In the genomic region with DNA sequence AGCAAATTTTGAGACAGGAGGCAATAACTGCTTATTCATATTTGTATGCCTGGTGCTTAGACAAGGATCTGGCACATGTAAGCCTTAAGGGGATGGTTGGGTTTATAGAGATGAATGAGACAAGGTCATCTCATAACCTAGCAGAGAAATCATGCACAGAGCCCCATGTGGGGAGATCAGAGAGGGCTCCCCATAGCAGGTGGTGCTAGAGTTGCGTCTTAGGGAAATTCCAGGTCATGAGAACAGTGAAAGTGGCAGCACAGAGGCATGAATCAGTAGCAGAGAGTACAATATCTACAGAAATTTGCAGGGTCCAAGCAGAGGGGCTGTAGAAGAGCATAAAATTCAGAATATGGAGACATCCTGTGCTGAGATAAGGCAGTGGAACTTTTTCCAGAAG, we compare ENCODE assay signal across 17 cellular contexts. TPM values are rescaled to one million over a fixed set of nuclear protein-coding genes. Genes with fewer than 3 reads are reported as not detected.
A peak's percentile ranks its signal among the peaks of the same experiment; 100 is the strongest.
DNase-seq lines count a peak whose midpoint lies in the region; ATAC-seq, FAIRE-seq and TF ChIP-seq lines count a peak whose summit lies in the region.
"Had no signal": no experiment of that assay in that cellular context is flagged by ENCODE, and none has a peak within 500 bp of the region (broad histone marks: within the 10 kb centered on the region; RNA-seq: fewer than 3 reads in every experiment).

No MANE protein-coding gene starts in this region.

- H3K27me3 ChIP-seq in GM12878 (replicated peaks in 1 of 2; ENCODE audit: control insufficient read depth in 2 of 2, insufficient read depth in 2 of 2, low read length in 1 of 2) (no peaks in the 10 kb centered on the region), GM23248 (replicated peaks; ENCODE audit: insufficient read depth) (peaks cover 9% of the 10 kb centered on the region)

- POLR2A ChIA-PET in GM12878 (lab: Charles Lee) (no interaction called here), OCI-LY7 (lab: Charles Lee) (no interaction called here)

- H3K4me3 ChIP-seq in GM12878 (no peak overlapping the region), OCI-LY7 (ENCODE audit: low read depth, low read length, poor library complexity, severe bottlenecking) (no peak overlapping the region), GM23248 (no peak overlapping the region)
- H3K4me3 ChIP-seq: GM23338, HAP-1 had no signal

- H3K9me2 ChIP-seq in OCI-LY7 (ENCODE audit: insufficient read depth, low read length) (no peaks in the 10 kb centered on the region), GM23248 (ENCODE audit: insufficient read depth) (no peaks in the 10 kb centered on the region)

- RAD21 ChIA-PET in GM12878 (lab: Charles Lee; ENCODE audit: unreplicated experiment): interaction anchor here (1.5 kb wide), 1 partner anchor 128 kb away, joined by 6 read pairs; no protein-coding TSS in a partner anchor

- H3K4me1 ChIP-seq in GM12878 (ENCODE audit: control insufficient read depth, insufficient read depth, low read length) (no peaks in the 10 kb centered on the region), OCI-LY7 (ENCODE audit: insufficient read depth, low read length, poor library complexity, severe bottlenecking) (no peaks in the 10 kb centered on the region), GM23248 (ENCODE audit: insufficient read depth) (no peaks in the 10 kb centered on the region)
- H3K4me1 ChIP-seq: Caco-2, HAP-1 had no signal

- CTCF ChIA-PET in GM12878 (lab: Yijun Ruan, JAX) (interaction anchor here (0.9 to 4.9 kb wide), 3 partner anchors 128 to 131 kb away, joined by 4 to 37 read pairs (median 8); no protein-coding TSS in a partner anchor), OCI-LY7 (lab: Charles Lee; ENCODE audit: unreplicated experiment) (no interaction called here)

- WGBS in GM12878 (ENCODE audit: insufficient coverage, insufficient replicate concordance, low lambda C conversion rate, missing lambda C conversion rate): 0% methylated on average over 1 of the region's 1 CpG
- WGBS in GM23248 (ENCODE audit: low coverage in 1 of 2, low lambda C conversion rate in 2 of 2, missing lambda C conversion rate in 2 of 2), 2 experiments: 39 to 60% methylated on average over 1 of the region's 1 CpG

- BruUV-seq in GM12878 (replicated peaks; lab: Mats Ljungman, UMichigan) (no TSS peak), OCI-LY7 (replicated peaks; lab: Mats Ljungman, UMichigan) (no TSS peak)

- H3K27ac ChIP-seq in GM12878 (ENCODE audit: control insufficient read depth, insufficient read depth) (no peak overlapping the region), OCI-LY7 (ENCODE audit: low read depth, low read length, poor library complexity, severe bottlenecking) (no peak overlapping the region), GM23248 (no peak overlapping the region)

- FAIRE-seq in GM12878 (lab: Jason Lieb, UNC): no peak
- FAIRE-seq: G401.6, GM12891, H54 had no signal

- intact Hi-C loops in GM12878 (cut with micrococcal nuclease; ENCODE audit: unreplicated experiment) (no loop called here), OCI-LY7 (cut with micrococcal nuclease; ENCODE audit: unreplicated experiment) (no loop called here)

- DNase-seq in GM12878 (ENCODE audit: low read depth, low spot score) (no peak), left lobe of liver (ENCODE audit: low spot score) (peak; percentile 8), OCI-LY7 (ENCODE audit: low spot score) (no peak), GM23248 (no peak)
- no peak for DNase-seq in stimulated activated naive CD4-positive, alpha-beta T cell (lab: John Stamatoyannopoulos, UW)
- DNase-seq: Caco-2; CD4-positive, alpha-beta memory T cell; DND-41; HFFc6 had no signal

- SMC1A ChIA-PET in GM12878 (lab: Charles Lee; ENCODE audit: uncharacterized antibody, unreplicated experiment): interaction anchor here (1.5 kb wide), 1 partner anchor 129 kb away, joined by 5 read pairs; no protein-coding TSS in a partner anchor

- no peaks in the 10 kb centered on the region for H3K9me3 ChIP-seq in GM12878 (replicated peaks; ENCODE audit: control insufficient read depth, insufficient read depth, low read length)
- H3K9me3 ChIP-seq in OCI-LY7 (ENCODE audit: low read length): no peaks in the 10 kb centered on the region
- H3K9me3 ChIP-seq in GM23248 (ENCODE audit: low read depth): no peaks in the 10 kb centered on the region
- H3K9me3 ChIP-seq: Caco-2, HAP-1 had no signal

- H3F3A ChIP-seq in GM23248 (ENCODE audit: insufficient read depth): no peaks in the 10 kb centered on the region

- no peak for TF ChIP-seq RAD21 in GM12878 (IDR thresholded peaks at IDR 0.05; ENCODE audit: insufficient read depth, low read depth, low read length)

- TF ChIP-seq EP300 in GM12878 (IDR thresholded peaks at IDR 0.05; ENCODE audit: borderline replicate concordance in 1 of 2, control insufficient read depth in 1 of 2, low read depth in 2 of 2, low read length in 2 of 2): no peak

- ATAC-seq in HG02759 (IDR thresholded peaks at IDR 0.05; ENCODE audit: unreplicated experiment) (peak; percentile 42), GM12878 (peak; percentile 74), left lobe of liver (no peak)

- H3K36me3 ChIP-seq in GM12878 (ENCODE audit: control insufficient read depth in 2 of 2, insufficient read depth in 2 of 2, low read length in 1 of 2): no peaks in the 10 kb centered on the region
- no peaks in the 10 kb centered on the region for H3K36me3 ChIP-seq in OCI-LY7 (ENCODE audit: insufficient read depth, low read length)
- no peaks in the 10 kb centered on the region for H3K36me3 ChIP-seq in GM23248 (ENCODE audit: low read depth)
- H3K36me3 ChIP-seq: HAP-1 had no signal

- TF ChIP-seq POLR2A in GM12878 (IDR thresholded peaks at IDR 0.05; ENCODE audit: low read depth, low read length): no peak

- no peak overlapping the region for H3K9ac ChIP-seq in GM12878 (ENCODE audit: control insufficient read depth, insufficient read depth, low read length)
- H3K9ac ChIP-seq in GM23248: no peak overlapping the region

- H4K20me1 ChIP-seq in GM12878 (ENCODE audit: control insufficient read depth, insufficient read depth) (no peaks in the 10 kb centered on the region; the same call in 1 of the 2 replicates), OCI-LY7 (ENCODE audit: insufficient read depth, low read length) (no peaks in the 10 kb centered on the region), GM23248 (ENCODE audit: insufficient read depth) (no peaks in the 10 kb centered on the region)

- in situ Hi-C loops in GM12878 (cut with MboI) (loop anchor here (5.0 kb wide), 1 partner anchor 129 kb away; no protein-coding TSS in a partner anchor), GM23248 (cut with MboI) (loop anchor here (5.0 kb wide), 1 partner anchor 129 kb away; no protein-coding TSS in a partner anchor)

- TF ChIP-seq CTCF in GM12878 (IDR thresholded peaks at IDR 0.05 in 2 of 3, conservative IDR thresholded peaks at IDR 0.05 in 1 of 3; ENCODE audit: control insufficient read depth in 2 of 3, extremely low read depth in 1 of 3, insufficient read depth in 1 of 3, low read depth in 3 of 3, low read length in 3 of 3) (no peak), OCI-LY7 (conservative IDR thresholded peaks at IDR 0.05; ENCODE audit: low read length) (no peak)

- no peaks in the 10 kb centered on the region for H3K79me2 ChIP-seq in GM12878 (ENCODE audit: control insufficient read depth, insufficient read depth, low read length)
- H3K79me2 ChIP-seq in OCI-LY7 (ENCODE audit: insufficient read depth, low read depth, low read length): no peaks in the 10 kb centered on the region
- no peaks in the 10 kb centered on the region for H3K79me2 ChIP-seq in GM23248 (ENCODE audit: insufficient read depth)

- H2AFZ ChIP-seq in GM12878 (ENCODE audit: control insufficient read depth, low read depth, low read length) (no peak overlapping the region), OCI-LY7 (ENCODE audit: low read length) (no peak overlapping the region), GM23248 (no peak overlapping the region)
- H2AFZ ChIP-seq: GM23338 had no signal

- H3K4me2 ChIP-seq in GM12878 (ENCODE audit: control insufficient read depth, insufficient read depth) (no peak overlapping the region), OCI-LY7 (ENCODE audit: low read length) (no peak overlapping the region), GM23248 (ENCODE audit: unreplicated experiment) (no peak overlapping the region)
- H3K4me2 ChIP-seq: GM23338 had no signal

TF ChIP-seq in GM12878, 131 proteins besides CTCF, POLR2A, EP300 and RAD21 (continues in another document):
- no peak for TF ChIP-seq MYC (IDR thresholded peaks at IDR 0.05; ENCODE audit: insufficient read depth, insufficient read length, insufficient replicate concordance, low read length, severe bottlenecking)

RNA-seq across cellular contexts. Expression of gene SLC6A2, which starts 57.3 kb away (rescaled TPM):
- not detected in 2 replicates for total RNA-seq in GM12878 (2013; cell fraction: nucleolus; rRNA removed)
- not detected in 2 replicates for total RNA-seq in GM12878 (2014; rRNA removed)
- total RNA-seq in GM12878 (2014; rRNA removed; fragmentation: Illumina TruSeq; extraction: Trizol): not detected in 2 replicates
- total RNA-seq in GM12878 (2021): not detected in 2 replicates
- not detected for polyA plus RNA-seq in GM12878 (2011; ENCODE audit: low read depth)
- not detected in 2 replicates for polyA plus RNA-seq in GM12878 (2011; rRNA removed)
- polyA plus RNA-seq in GM12878 (2011; cell fraction: cytosol; rRNA removed): not detected in 2 replicates
- polyA plus RNA-seq in GM12878 (2011; cell fraction: nucleus; rRNA removed): not detected in 2 replicates
- polyA plus RNA-seq in GM12878 (2012): not detected in 2 replicates
- not detected in 2 replicates for polyA plus RNA-seq in GM12878 (2014; fragmentation: Illumina TruSeq; extraction: Trizol)
- not detected for polyA plus RNA-seq in GM12878 (2014; fragmentation: Nextera tagmentation; extraction: Ambion mirVana)
- polyA plus RNA-seq in GM12878 (2014; rRNA removed): not detected in 2 replicates
- polyA plus RNA-seq in GM12878 (2016; fragmentation: Nextera tagmentation; extraction: Ambion mirVana): not detected
- not detected in 2 replicates for polyA minus RNA-seq in GM12878 (2011; rRNA and poly(A)+ RNA removed)
- not detected in 2 replicates for polyA minus RNA-seq in GM12878 (2011; cell fraction: cytosol; rRNA and poly(A)+ RNA removed)
- not detected in 2 replicates for polyA minus RNA-seq in GM12878 (2011; cell fraction: nucleus; rRNA and poly(A)+ RNA removed)
- total RNA-seq in left lobe of liver: not detected
- not detected in 2 replicates for total RNA-seq in OCI-LY7 (2014; rRNA removed; shearing (Covaris generic))
- not detected in 2 replicates for total RNA-seq in OCI-LY7 (2022)
- total RNA-seq in GM23248 (2014; rRNA removed; shearing (Covaris generic)): not detected in 2 replicates
- polyA plus RNA-seq in GM23248 (2016; fragmentation: Nextera tagmentation; extraction: Ambion mirVana): not detected in 2 replicates
- total RNA-seq: A673; Caco-2; CD4-positive, alpha-beta memory T cell; HFFc6 had no signal
- polyA plus RNA-seq: BJ; CD4-positive, alpha-beta memory T cell had no signal
